ENCODE assay signal across 8 cellular contexts in genomic region chr6:127119361-127120108, GRCh38. TPM values are rescaled to one million over a fixed set of nuclear protein-coding genes. Genes with fewer than 3 reads are reported as not detected.
A peak's percentile ranks its signal among the peaks of the same experiment; 100 is the strongest.
DNase-seq lines count a peak whose midpoint lies in the region; ATAC-seq, FAIRE-seq and TF ChIP-seq lines count a peak whose summit lies in the region.

No MANE protein-coding gene starts in this region.

- no peak for ATAC-seq in CD8-positive, alpha-beta T cell
- ATAC-seq in GM19452 (IDR thresholded peaks at IDR 0.05; ENCODE audit: unreplicated experiment) (peak; percentile 47), esophagus mucosa (no peak)

- H3K9ac ChIP-seq in kidney (ENCODE audit: low read length in 2 of 2) (no peak overlapping the region), stomach smooth muscle (ENCODE audit: low read length in 2 of 2) (peak overlapping the region; percentile 44 to 62)

- H3K36me3 Mint-ChIP-seq in CD8-positive, alpha-beta T cell: no peaks in the 10 kb centered on the region

- H3K27ac Mint-ChIP-seq in CD8-positive, alpha-beta T cell: no peak overlapping the region

- DNase-seq in CD8-positive, alpha-beta T cell: no peak
- DNase-seq in HL-60 (ENCODE audit: low read depth in 1 of 2, low spot score in 1 of 2) (no peak), amniotic epithelial cell (ENCODE audit: low read depth) (peak; percentile 11), kidney (peak; percentile 78), T-helper 9 cell (no peak)

- FAIRE-seq in kidney (lab: Jason Lieb, UNC): no peak

- peaks cover 15% of the 10 kb centered on the region for H3K27me3 ChIP-seq in CD8-positive, alpha-beta T cell (ENCODE audit: insufficient read depth, low read length)
- H3K27me3 ChIP-seq in HL-60 (ENCODE audit: insufficient read depth, poor library complexity, severe bottlenecking): peaks cover 51% of the 10 kb centered on the region
- peaks cover 5 to 11% of the 10 kb centered on the region in 2 donors for H3K27me3 ChIP-seq in stomach smooth muscle (ENCODE audit: control insufficient read depth in 1 of 2, insufficient read depth in 2 of 2, low read length in 2 of 2)

- peaks cover 16% of the 10 kb centered on the region for H3K4me1 ChIP-seq in CD8-positive, alpha-beta T cell (ENCODE audit: insufficient read depth, low read length)
- H3K4me1 ChIP-seq in kidney (ENCODE audit: control insufficient read depth in 1 of 2, insufficient read depth in 1 of 2, low read depth in 1 of 2, low read length in 2 of 2) (peaks cover 6 to 17% of the 10 kb centered on the region in 2 donors), stomach smooth muscle (ENCODE audit: control insufficient read depth, insufficient read depth, low read length) (peaks cover 31% of the 10 kb centered on the region)

- TF ChIP-seq CTCF in CD8-positive, alpha-beta T cell (IDR thresholded peaks at IDR 0.05): no peak
- TF ChIP-seq CTCF in HL-60 (IDR thresholded peaks at IDR 0.05; ENCODE audit: insufficient read depth, low read length) (no peak), kidney (IDR thresholded peaks at IDR 0.05; ENCODE audit: borderline replicate concordance, extremely low read depth, insufficient read depth) (no peak)

- peak overlapping the region; percentile 15 for H3K4me3 ChIP-seq in CD8-positive, alpha-beta T cell (ENCODE audit: low read depth, low read length)
- H3K4me3 ChIP-seq in HL-60 (replicated peaks; ENCODE audit: insufficient read depth, low read length) (peak overlapping the region; percentile 41), kidney (ENCODE audit: low read length in 2 of 2) (peak overlapping the region; percentile 48 to 50), stomach smooth muscle (ENCODE audit: low read length in 2 of 2) (peak overlapping the region; percentile 86 to 87)

- CTCF ChIA-PET in CD8-positive, alpha-beta T cell (lab: Charles Lee): no interaction called here

- H3K4me3 Mint-ChIP-seq in CD8-positive, alpha-beta T cell: peak overlapping the region; percentile 27

- intact Hi-C loops in CD8-positive, alpha-beta T cell (cut with DNase I, micrococcal nuclease): loop anchor here (5.0 to 10.0 kb wide), 3 partner anchors 1122 to 1805 kb away; no protein-coding TSS in a partner anchor
- intact Hi-C loops in kidney (cut with DNase I): no loop called here

- H3K9me3 ChIP-seq in CD8-positive, alpha-beta T cell (ENCODE audit: low read length): no peaks in the 10 kb centered on the region
- H3K9me3 ChIP-seq in kidney (ENCODE audit: control insufficient read depth in 1 of 2, low read length in 2 of 2) (no peaks in the 10 kb centered on the region), stomach smooth muscle (ENCODE audit: control insufficient read depth in 2 of 2, low read length in 2 of 2) (no peaks in the 10 kb centered on the region)

- H3K9me3 Mint-ChIP-seq in CD8-positive, alpha-beta T cell: no peaks in the 10 kb centered on the region

- H3K27me3 Mint-ChIP-seq in CD8-positive, alpha-beta T cell (ENCODE audit: low read depth): peaks cover 47% of the 10 kb centered on the region

- POLR2A ChIA-PET in CD8-positive, alpha-beta T cell (lab: Charles Lee): no interaction called here

- H3K27ac ChIP-seq in CD8-positive, alpha-beta T cell (ENCODE audit: low read depth, low read length): no peak overlapping the region
- no peak overlapping the region for H3K27ac ChIP-seq in HL-60 (replicated peaks)
- no peak overlapping the region for H3K27ac ChIP-seq in kidney (ENCODE audit: low read depth in 2 of 2, low read length in 2 of 2)
- peak overlapping the region; percentile 24 for H3K27ac ChIP-seq in stomach smooth muscle (ENCODE audit: low read length)

- no peaks in the 10 kb centered on the region for H3K36me3 ChIP-seq in CD8-positive, alpha-beta T cell (ENCODE audit: insufficient read depth, low read length)
- no peaks in the 10 kb centered on the region for H3K36me3 ChIP-seq in kidney (ENCODE audit: control insufficient read depth in 1 of 2, insufficient read depth in 2 of 2, low read length in 2 of 2)
- H3K36me3 ChIP-seq in stomach smooth muscle (ENCODE audit: control insufficient read depth in 2 of 2, insufficient read depth in 2 of 2, low read length in 2 of 2): no peaks in the 10 kb centered on the region

- peaks cover 17% of the 10 kb centered on the region for H3K4me1 Mint-ChIP-seq in CD8-positive, alpha-beta T cell (ENCODE audit: low read depth)

RNA-seq across cellular contexts. Expression of gene RSPO3, which starts 1.1 kb away (rescaled TPM):
- total RNA-seq in CD8-positive, alpha-beta T cell: not detected
- total RNA-seq in kidney: 8.9 TPM
- polyA plus RNA-seq in kidney (ENCODE audit: insufficient read depth, low read depth, low replicate concordance): 1.2 TPM
- total RNA-seq in esophagus mucosa: 1.4 TPM

Comparison
In these comparisons a context has a peak if more than half of its experiments do, and no peak if none do; other contexts are left out.
1. DNase-seq: peak in amniotic epithelial cell (single experiment) and kidney (single experiment); none in CD8-positive, alpha-beta T cell (0 of 7), HL-60 (0 of 2) and T-helper 9 cell (single experiment).
2. H3K4me3 ChIP-seq: peak in every context shown above with its lines; median percentile 86 in stomach smooth muscle; 49 in kidney; 41 in HL-60; 15 in CD8-positive, alpha-beta T cell.
3. H3K9ac ChIP-seq: peak in stomach smooth muscle (2 of 2); none in kidney (0 of 2).